Comparison of ENCODE assay signal across 9 cellular contexts in the genomic region with DNA sequence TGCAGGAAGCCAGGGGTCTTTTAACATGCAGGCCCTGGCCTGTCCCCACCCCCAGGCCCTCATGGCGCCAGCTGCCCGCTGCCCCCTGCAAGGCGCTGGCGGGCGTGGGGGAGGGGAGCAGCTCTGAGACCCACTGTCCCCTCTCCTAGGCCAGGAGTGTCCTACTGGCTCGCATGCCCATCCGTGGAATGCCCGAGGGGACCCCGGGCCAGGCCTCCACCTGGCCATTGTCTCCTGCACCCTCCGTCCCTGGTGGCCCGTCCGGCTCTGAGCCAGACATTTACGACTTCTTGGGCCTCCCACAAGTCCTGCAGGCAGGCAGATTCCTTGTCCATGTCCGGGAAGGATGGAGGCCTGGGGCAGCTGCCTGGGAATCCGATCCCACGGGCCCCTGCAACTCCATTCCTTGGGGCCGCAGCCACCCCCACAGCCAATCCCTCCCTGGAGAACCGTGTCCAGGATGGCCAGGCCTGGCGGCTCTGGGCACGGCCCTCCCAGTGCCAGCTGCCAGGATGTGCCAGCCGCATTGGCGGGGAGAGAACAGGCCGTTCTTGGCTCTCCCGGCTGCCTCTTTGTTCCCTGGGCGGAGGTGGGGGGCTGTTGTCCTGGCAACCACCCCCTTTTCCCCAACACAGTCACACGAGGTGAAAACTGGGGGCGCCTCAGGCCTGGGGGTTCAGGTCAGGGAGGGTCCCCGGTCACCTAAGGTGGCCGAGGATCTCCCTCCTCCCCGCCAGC. TPM values are rescaled to one million over a fixed set of nuclear protein-coding genes. Genes with fewer than 3 reads are reported as not detected.
DNase-seq lines count a peak whose midpoint lies in the region; ATAC-seq and TF ChIP-seq lines count a peak whose summit lies in the region.
"Had no signal": no experiment of that assay in that cellular context is flagged by ENCODE, and none has a peak within 500 bp of the region (broad histone marks: within the 10 kb centered on the region; RNA-seq: fewer than 3 reads in every experiment).

No MANE protein-coding gene starts in this region.

- CTCF ChIA-PET in HEK293 (lab: Yijun Ruan, JAX) = no interaction called here

- peak overlapping the region; percentile 33 for H3K4me2 ChIP-seq in skeletal muscle satellite cell (ENCODE audit: low read length)

- TF ChIP-seq CTCF in HEK293 (tag by site-specific recombination; IDR thresholded peaks at IDR 0.05) = no peak
- no peak for TF ChIP-seq CTCF in body of pancreas (IDR thresholded peaks at IDR 0.05)

- H3K9me3 ChIP-seq in HEK293 (ENCODE audit: control insufficient read depth, insufficient read depth, low read depth, low read length) (no peaks in the 10 kb centered on the region), body of pancreas (no peaks in the 10 kb centered on the region), skeletal muscle satellite cell (replicated peaks; ENCODE audit: low read length) (no peaks in the 10 kb centered on the region)

- peak; percentile 84 for ATAC-seq in body of pancreas
- no peak for ATAC-seq in HG02759 (IDR thresholded peaks at IDR 0.05; ENCODE audit: unreplicated experiment)
- ATAC-seq in HG03521 (IDR thresholded peaks at IDR 0.05; ENCODE audit: unreplicated experiment) = no peak
- no peak for ATAC-seq in GM21717 (IDR thresholded peaks at IDR 0.05; ENCODE audit: unreplicated experiment)

- peak in 3 of 4 donors; percentile 31 to 38 (median 32) for DNase-seq in body of pancreas
- DNase-seq in inferior parietal cortex (ENCODE audit: extremely low spot score) = peak; percentile 87
- DNase-seq in MV-4-11 (lab: John Stamatoyannopoulos, UW) = no peak
- DNase-seq: DMS79 treated with DMSO at 0.1 percent for 48 hours had no signal

- peak overlapping the region; percentile 74 for H3K9ac ChIP-seq in skeletal muscle satellite cell (ENCODE audit: low read depth, low read length)

- POLR2A ChIA-PET in HEK293 (lab: Yijun Ruan, JAX) = no interaction called here

- TF ChIP-seq POLR2A in body of pancreas (IDR thresholded peaks at IDR 0.05) = no peak

- H3K4me3 ChIP-seq in HEK293 (ENCODE audit: low read depth, low read length) = no peak overlapping the region
- no peak overlapping the region for H3K4me3 ChIP-seq in body of pancreas
- H3K4me3 ChIP-seq in skeletal muscle satellite cell (ENCODE audit: low read length) = peak overlapping the region; percentile 33

- H3K27me3 ChIP-seq in body of pancreas (no peaks in the 10 kb centered on the region), skeletal muscle satellite cell (ENCODE audit: control insufficient read depth, insufficient read depth, low read length) (no peaks in the 10 kb centered on the region)

- H3K4me1 ChIP-seq in HEK293 (ENCODE audit: control insufficient read depth, insufficient read depth, low read length) = no peaks in the 10 kb centered on the region
- peaks cover 15% of the 10 kb centered on the region for H3K4me1 ChIP-seq in body of pancreas
- peaks cover 18% of the 10 kb centered on the region for H3K4me1 ChIP-seq in skeletal muscle satellite cell (ENCODE audit: control insufficient read depth, insufficient read depth, low read length)

- WGBS in body of pancreas, 2 donors = 20 to 49% methylated on average over 1 to 24 of the region's 30 CpGs

- intact Hi-C loops in body of pancreas (cut with DNase I) = no loop called here

- no peaks in the 10 kb centered on the region for H3K36me3 ChIP-seq in HEK293 (ENCODE audit: control insufficient read depth in 2 of 2, insufficient read depth in 1 of 2, low read length in 2 of 2)
- H3K36me3 ChIP-seq in body of pancreas (replicated peaks in 1 of 2; ENCODE audit: insufficient read depth in 1 of 2, low read depth in 2 of 2) = no peaks in the 10 kb centered on the region
- no peaks in the 10 kb centered on the region for H3K36me3 ChIP-seq in skeletal muscle satellite cell (ENCODE audit: insufficient read depth, low read length)

- H3K27ac ChIP-seq in HEK293 (ENCODE audit: extremely low read depth, low read depth, low read length) (no peak overlapping the region), body of pancreas (peak overlapping the region in 3 of 4 donors; percentile 41 to 66 (median 60))

TF ChIP-seq in HEK293, 187 proteins besides CTCF, POLR2A, EP300 and RAD21:
- TF ChIP-seq IKZF3 (tag by site-specific recombination; IDR thresholded peaks at IDR 0.05) = peak; percentile 11; the same call in 1 of the 2 replicates
- TF ChIP-seq ZNF544 (tag by site-specific recombination; IDR thresholded peaks at IDR 0.05) = no peak
TF ChIP-seq in HEK293: peak in this region for 1.

RNA-seq across cellular contexts. Expression of a gene that starts 10.5 kb away (rescaled TPM):
- 10 to 100 TPM; 18.4 to 28.0 TPM for total RNA-seq in body of pancreas
- 342 and 422 TPM in 2 replicates for total RNA-seq in skeletal muscle satellite cell (2012; rRNA removed)

RNA-seq across cellular contexts. Expression of a gene that starts 24.8 kb away (rescaled TPM):
- total RNA-seq in body of pancreas = not detected
- total RNA-seq in skeletal muscle satellite cell (2012; rRNA removed) = not detected in 2 replicates

RNA-seq across cellular contexts. Expression of a gene that starts 31.4 kb away (rescaled TPM):
- 1 to 10 TPM; 2.1 to 3.3 TPM for total RNA-seq in body of pancreas
- total RNA-seq in skeletal muscle satellite cell (2012; rRNA removed) = 27.1 and 31.7 TPM in 2 replicates

RNA-seq across cellular contexts. Expression of a gene that starts 46.4 kb away (rescaled TPM):
- total RNA-seq in body of pancreas = 10 to 100 TPM in 1 of 2 donors, 1 to 10 TPM in 1; 5.4 to 12.9 TPM
- 3.7 and 4.1 TPM in 2 replicates for total RNA-seq in skeletal muscle satellite cell (2012; rRNA removed)
